In genomic region chr7:157597562-157597961, GRCh38 we compare ENCODE assay signal across 19 cellular contexts.
"Had no signal": no experiment of that assay in that cellular context is flagged by ENCODE, and none has a peak within 500 bp of the region (broad histone marks: within the 10 kb centered on the region; RNA-seq: fewer than 3 reads in every experiment).

No MANE protein-coding gene starts in this region.

- H3K9me3 Mint-ChIP-seq: activated naive CD8-positive, alpha-beta T cell treated with anti-CD3 and anti-CD28 coated beads for 36 hours; mesothelial cell of epicardium; naive thymus-derived CD8-positive, alpha-beta T cell; stimulated activated naive CD8-positive, alpha-beta T cell treated with anti-CD3 and anti-CD28 coated beads, Interleukin-15, amount 100 ng/mL, for 72 hours had no signal

- H3K36me3 Mint-ChIP-seq: activated naive CD8-positive, alpha-beta T cell treated with anti-CD3 and anti-CD28 coated beads for 36 hours; mesothelial cell of epicardium; naive thymus-derived CD8-positive, alpha-beta T cell had no signal

- DNase-seq: activated CD4-positive, alpha-beta T cell treated with anti-CD3 and anti-CD28 coated beads, Interleukin-2, amount 50 U/mL, for 4 hours; activated CD8-positive, alpha-beta memory T cell treated with anti-CD3 and anti-CD28 coated beads for 24 hours; activated CD8-positive, alpha-beta memory T cell treated with anti-CD3 and anti-CD28 coated beads, Interleukin-2, amount 50 U/mL, for 4 hours; activated naive CD4-positive, alpha-beta T cell treated with Interleukin-2 at 50 U/mL for 16 hours; activated naive CD8-positive, alpha-beta T cell treated with anti-CD3 and anti-CD28 coated beads for 36 hours; activated T-cell treated with anti-CD3 and anti-CD28 coated beads, Interleukin-2, amount 50 U/mL, for 48 hours; glutamatergic neuron; hippocampal formation; left ventricle myocardium superior; mammary epithelial cell; naive thymus-derived CD8-positive, alpha-beta T cell; ovary; psoas muscle; stimulated activated CD4-positive, alpha-beta T cell treated with anti-CD3 and anti-CD28 coated beads, Interleukin-1b, Interleukin-23, amount 100 ng/mL, for 48 hours; stimulated activated naive CD8-positive, alpha-beta T cell treated with anti-CD3 and anti-CD28 coated beads, Interleukin-15, amount 100 ng/mL, for 72 hours; T1000; tibial artery had no signal

- H3K4me3 Mint-ChIP-seq: activated naive CD8-positive, alpha-beta T cell treated with anti-CD3 and anti-CD28 coated beads for 36 hours; mesothelial cell of epicardium; naive thymus-derived CD8-positive, alpha-beta T cell; stimulated activated naive CD8-positive, alpha-beta T cell treated with anti-CD3 and anti-CD28 coated beads, Interleukin-15, amount 100 ng/mL, for 72 hours; WTC11 had no signal

- ATAC-seq: left ventricle myocardium superior; naive thymus-derived CD8-positive, alpha-beta T cell; psoas muscle; stimulated activated naive CD8-positive, alpha-beta T cell treated with anti-CD3 and anti-CD28 coated beads, Interleukin-15, amount 100 ng/mL, for 72 hours; WTC11 had no signal

- H3K4me1 Mint-ChIP-seq: activated naive CD8-positive, alpha-beta T cell treated with anti-CD3 and anti-CD28 coated beads for 36 hours; mesothelial cell of epicardium; WTC11 had no signal

- H3K27ac Mint-ChIP-seq: activated naive CD8-positive, alpha-beta T cell treated with anti-CD3 and anti-CD28 coated beads for 36 hours; mesothelial cell of epicardium; naive thymus-derived CD8-positive, alpha-beta T cell; stimulated activated naive CD8-positive, alpha-beta T cell treated with anti-CD3 and anti-CD28 coated beads, Interleukin-15, amount 100 ng/mL, for 72 hours; WTC11 had no signal
